In genomic region chr7:20241491-20242261, GRCh38 we compare ENCODE assay signal across 11 cellular contexts. TPM values are rescaled to one million over a fixed set of nuclear protein-coding genes. Genes with fewer than 3 reads are reported as not detected.
A peak's percentile ranks its signal among the peaks of the same experiment; 100 is the strongest.
DNase-seq lines count a peak whose midpoint lies in the region; ATAC-seq, FAIRE-seq and TF ChIP-seq lines count a peak whose summit lies in the region.
"Had no signal": no experiment of that assay in that cellular context is flagged by ENCODE, and none has a peak within 500 bp of the region (broad histone marks: within the 10 kb centered on the region; RNA-seq: fewer than 3 reads in every experiment).

No MANE protein-coding gene starts in this region.

- H3K27me3 Mint-ChIP-seq in natural killer cell treated with Interleukin-12 subunit alpha and Interleukin-12 subunit beta and Interleukin-15 and Interleukin-18, amount 100 ng/mL, for 72 hours: no peaks in the 10 kb centered on the region
- no peaks in the 10 kb centered on the region for H3K27me3 Mint-ChIP-seq in natural killer cell (ENCODE audit: low read depth in 2 of 2)
- peaks cover 0 to 8% (median 0%) of the 10 kb centered on the region in 5 donors for H3K27me3 Mint-ChIP-seq in naive thymus-derived CD8-positive, alpha-beta T cell
- H3K27me3 Mint-ChIP-seq: activated naive CD4-positive, alpha-beta T cell treated with anti-CD3 and anti-CD28 coated beads, Interleukin-2, amount 10 ng/mL, durations not matched to agents 7 days and 5 days had no signal

- ATAC-seq in natural killer cell treated with Interleukin-12 subunit alpha and Interleukin-12 subunit beta and Interleukin-15 and Interleukin-18, amount 100 ng/mL, for 72 hours: no peak
- ATAC-seq in natural killer cell: no peak
- ATAC-seq in GM12878: peak; percentile 36
- ATAC-seq in naive thymus-derived CD8-positive, alpha-beta T cell: no peak

- no peaks in the 10 kb centered on the region for H3K36me3 ChIP-seq in GM12878 (ENCODE audit: control insufficient read depth in 2 of 2, insufficient read depth in 2 of 2, low read length in 1 of 2)
- no peaks in the 10 kb centered on the region for H3K36me3 ChIP-seq in colonic mucosa

- POLR2A ChIA-PET in GM12878 (lab: Charles Lee): interaction anchor here (0.6 to 10.2 kb wide), 13 partner anchors 21 to 212 kb away, joined by 3 to 151 read pairs (median 4); partner anchors contain the start of gene MACC1
- POLR2A ChIA-PET in naive thymus-derived CD8-positive, alpha-beta T cell (lab: Charles Lee): no interaction called here

- in situ Hi-C loops in GM12878 (cut with MboI): loop anchor here (5.0 to 25.0 kb wide), 3 partner anchors 46 to 1696 kb away; partner anchors contain the start of gene CDCA7L

- H3K36me3 Mint-ChIP-seq in natural killer cell treated with Interleukin-12 subunit alpha and Interleukin-12 subunit beta and Interleukin-15 and Interleukin-18, amount 100 ng/mL, for 72 hours: peaks cover 3% of the 10 kb centered on the region
- H3K36me3 Mint-ChIP-seq in natural killer cell: no peaks in the 10 kb centered on the region
- H3K36me3 Mint-ChIP-seq in naive thymus-derived CD8-positive, alpha-beta T cell: no peaks in the 10 kb centered on the region
- H3K36me3 Mint-ChIP-seq: activated naive CD4-positive, alpha-beta T cell treated with anti-CD3 and anti-CD28 coated beads, Interleukin-2, amount 10 ng/mL, durations not matched to agents 7 days and 5 days had no signal

- intact Hi-C loops in natural killer cell (cut with micrococcal nuclease) (no loop called here), GM12878 (cut with micrococcal nuclease; ENCODE audit: unreplicated experiment) (loop anchor here (2.0 kb wide), 1 partner anchor 25 kb away; no protein-coding TSS in a partner anchor), colonic mucosa (cut with DNase I) (no loop called here)

- no peaks in the 10 kb centered on the region; the same call in 2 of the 3 replicates for H3K9me3 ChIP-seq in GM12878 (replicated peaks; ENCODE audit: control insufficient read depth, insufficient read depth, low read length)
- H3K9me3 ChIP-seq in colonic mucosa: no peaks in the 10 kb centered on the region

- SMC1A ChIA-PET in GM12878 (lab: Charles Lee; ENCODE audit: uncharacterized antibody, unreplicated experiment): interaction anchor here (0.8 to 16.4 kb wide), 25 partner anchors 8 to 258 kb away, joined by 3 to 474 read pairs (median 6); partner anchors contain the start of genes ITGB8 and MACC1

- no TSS peak for BruUV-seq in GM12878 (replicated peaks; lab: Mats Ljungman, UMichigan)

- H3K9ac ChIP-seq in GM12878 (ENCODE audit: control insufficient read depth, insufficient read depth, low read length) (no peak overlapping the region), colonic mucosa (ENCODE audit: low read depth in 2 of 2, low read length in 2 of 2) (no peak overlapping the region)

- TF ChIP-seq CTCF in natural killer cell (IDR thresholded peaks at IDR 0.05) (no peak), GM12878 (IDR thresholded peaks at IDR 0.05 in 2 of 3, conservative IDR thresholded peaks at IDR 0.05 in 1 of 3; ENCODE audit: control insufficient read depth in 2 of 3, extremely low read depth in 1 of 3, insufficient read depth in 1 of 3, low read depth in 3 of 3, low read length in 3 of 3) (no peak), colonic mucosa (IDR thresholded peaks at IDR 0.05) (no peak)

- H3K27ac ChIP-seq in GM12878 (ENCODE audit: control insufficient read depth, insufficient read depth) (peak overlapping the region; percentile 76), colonic mucosa (no peak overlapping the region)
- H3K27ac ChIP-seq: C4-2B had no signal

- no peak overlapping the region for H3K4me3 ChIP-seq in GM12878
- H3K4me3 ChIP-seq in colonic mucosa: no peak overlapping the region

- H3K4me1 ChIP-seq in GM12878 (ENCODE audit: control insufficient read depth, insufficient read depth, low read length): peaks cover 49% of the 10 kb centered on the region
- no peaks in the 10 kb centered on the region for H3K4me1 ChIP-seq in colonic mucosa

- TF ChIP-seq RAD21 in GM12878 (IDR thresholded peaks at IDR 0.05; ENCODE audit: insufficient read depth, low read depth, low read length): no peak

- CTCF ChIA-PET in GM12878 (lab: Yijun Ruan, JAX): interaction anchor here (0.7 to 12.5 kb wide), 14 partner anchors 9 to 69 kb away, joined by 3 to 159 read pairs (median 5); partner anchors contain the start of gene MACC1

- no peaks in the 10 kb centered on the region for H3K27me3 ChIP-seq in GM12878 (replicated peaks in 1 of 2; ENCODE audit: control insufficient read depth in 2 of 2, insufficient read depth in 2 of 2, low read length in 1 of 2)
- H3K27me3 ChIP-seq in colonic mucosa: no peaks in the 10 kb centered on the region

- H4K20me1 ChIP-seq in GM12878 (ENCODE audit: control insufficient read depth, insufficient read depth): no peaks in the 10 kb centered on the region

- H3K9me3 Mint-ChIP-seq in natural killer cell treated with Interleukin-12 subunit alpha and Interleukin-12 subunit beta and Interleukin-15 and Interleukin-18, amount 100 ng/mL, for 72 hours: peaks cover 6% of the 10 kb centered on the region
- peaks cover 3 to 6% of the 10 kb centered on the region in 2 donors for H3K9me3 Mint-ChIP-seq in natural killer cell
- H3K9me3 Mint-ChIP-seq in naive thymus-derived CD8-positive, alpha-beta T cell: no peaks in the 10 kb centered on the region
- H3K9me3 Mint-ChIP-seq: activated naive CD4-positive, alpha-beta T cell treated with anti-CD3 and anti-CD28 coated beads, Interleukin-2, amount 10 ng/mL, durations not matched to agents 7 days and 5 days; neural crest cell had no signal

- TF ChIP-seq POLR2A in GM12878 (IDR thresholded peaks at IDR 0.05; ENCODE audit: low read depth, low read length): no peak

- H3K4me2 ChIP-seq in GM12878 (ENCODE audit: control insufficient read depth, insufficient read depth): peak overlapping the region; percentile 46

- RAD21 ChIA-PET in GM12878 (lab: Charles Lee; ENCODE audit: unreplicated experiment): interaction anchor here (0.6 to 11.5 kb wide), 21 partner anchors 9 to 532 kb away, joined by 3 to 230 read pairs (median 6); partner anchors contain the start of genes ITGB8, MACC1 and POLR1F

- H3K79me2 ChIP-seq in GM12878 (ENCODE audit: control insufficient read depth, insufficient read depth, low read length): no peaks in the 10 kb centered on the region

- H2AFZ ChIP-seq in GM12878 (ENCODE audit: control insufficient read depth, low read depth, low read length): peak overlapping the region; percentile 52

- peak; percentile 67 to 75; a peak in 3 of 4 replicates for TF ChIP-seq EP300 in GM12878 (IDR thresholded peaks at IDR 0.05; ENCODE audit: borderline replicate concordance in 1 of 2, control insufficient read depth in 1 of 2, low read depth in 2 of 2, low read length in 2 of 2)

- H3K4me1 Mint-ChIP-seq in natural killer cell treated with Interleukin-12 subunit alpha and Interleukin-12 subunit beta and Interleukin-15 and Interleukin-18, amount 100 ng/mL, for 72 hours (ENCODE audit: low read depth in 2 of 2): peaks cover 12 to 27% of the 10 kb centered on the region in 2 donors
- H3K4me1 Mint-ChIP-seq in natural killer cell: no peaks in the 10 kb centered on the region
- peaks cover 0 to 16% (median 0%) of the 10 kb centered on the region in 4 donors for H3K4me1 Mint-ChIP-seq in naive thymus-derived CD8-positive, alpha-beta T cell

- FAIRE-seq in GM12878 (lab: Jason Lieb, UNC): peak; percentile 23

- H3K4me3 Mint-ChIP-seq in natural killer cell treated with Interleukin-12 subunit alpha and Interleukin-12 subunit beta and Interleukin-15 and Interleukin-18, amount 100 ng/mL, for 72 hours: peak overlapping the region; percentile 3
- H3K4me3 Mint-ChIP-seq in natural killer cell: no peak overlapping the region
- H3K4me3 Mint-ChIP-seq in naive thymus-derived CD8-positive, alpha-beta T cell: no peak overlapping the region
- H3K4me3 Mint-ChIP-seq: activated naive CD4-positive, alpha-beta T cell treated with anti-CD3 and anti-CD28 coated beads, Interleukin-2, amount 10 ng/mL, durations not matched to agents 7 days and 5 days; neural crest cell had no signal

- WGBS in GM12878 (ENCODE audit: insufficient coverage, insufficient replicate concordance, low lambda C conversion rate, missing lambda C conversion rate): 18% methylated on average over 5 of the region's 5 CpGs

- H3K27ac Mint-ChIP-seq in natural killer cell treated with Interleukin-12 subunit alpha and Interleukin-12 subunit beta and Interleukin-15 and Interleukin-18, amount 100 ng/mL, for 72 hours: no peak overlapping the region
- no peak overlapping the region for H3K27ac Mint-ChIP-seq in natural killer cell
- H3K27ac Mint-ChIP-seq in naive thymus-derived CD8-positive, alpha-beta T cell: no peak overlapping the region
- H3K27ac Mint-ChIP-seq: activated naive CD4-positive, alpha-beta T cell treated with anti-CD3 and anti-CD28 coated beads, Interleukin-2, amount 10 ng/mL, durations not matched to agents 7 days and 5 days had no signal

- DNase-seq in natural killer cell treated with Interleukin-12 subunit alpha and Interleukin-12 subunit beta and Interleukin-15 and Interleukin-18, amount 100 ng/mL, for 72 hours (ENCODE audit: low spot score): no peak
- DNase-seq in natural killer cell: no peak
- peak; percentile 97 for DNase-seq in HS-5 (ENCODE audit: low read depth)
- DNase-seq in GM12878 (ENCODE audit: low read depth, low spot score): peak; percentile 68
- DNase-seq in naive thymus-derived CD8-positive, alpha-beta T cell: no peak
- DNase-seq in SHP77 (lab: John Stamatoyannopoulos, UW): no peak
- DNase-seq in colonic mucosa: no peak
- no peak for DNase-seq in CD1c-positive myeloid dendritic cell (ENCODE audit: extremely low spot score)
- DNase-seq: activated naive CD4-positive, alpha-beta T cell treated with anti-CD3 and anti-CD28 coated beads, Interleukin-2, amount 10 ng/mL, durations not matched to agents 7 days and 5 days had no signal

RNA-seq across cellular contexts. Expression of gene MACC1, which starts 24.5 kb away (rescaled TPM):
- total RNA-seq in natural killer cell treated with Interleukin-12 subunit alpha and Interleukin-12 subunit beta and Interleukin-15 and Interleukin-18, amount 100 ng/mL, for 72 hours: 1 to 10 TPM; 2.6 to 5.5 TPM
- total RNA-seq in natural killer cell (under 1 TPM; 0.09 to 0.45 (median 0.26) TPM), GM12878 (2014; rRNA removed) (23.7 and 31.0 TPM in 2 replicates), GM12878 (2014; rRNA removed; fragmentation: Illumina TruSeq; extraction: Trizol) (47.7 and 47.8 TPM in 2 replicates), GM12878 (2021) (26.6 and 27.6 TPM in 2 replicates), colonic mucosa (10 to 100 TPM in 1 of 2 donors, 1 to 10 TPM in 1; 9.5 to 12.8 TPM)
- 593 and 645 TPM in 2 replicates for total RNA-seq in GM12878 (2013; cell fraction: nucleolus; rRNA removed)
- 2.0 TPM for polyA plus RNA-seq in GM12878 (2011; ENCODE audit: low read depth)
- polyA plus RNA-seq in GM12878 (2011; rRNA removed) (61.1 and 99.6 TPM in 2 replicates), GM12878 (2014; fragmentation: Illumina TruSeq; extraction: Trizol) (14.4 and 16.0 TPM in 2 replicates), GM12878 (2014; fragmentation: Nextera tagmentation; extraction: Ambion mirVana) (10 to 100 TPM in 1 of 2 experiments, 1 to 10 TPM in 1; 6.0 to 10.9 TPM), GM12878 (2014; rRNA removed) (6.5 and 8.0 TPM in 2 replicates), GM12878 (2016; fragmentation: Nextera tagmentation; extraction: Ambion mirVana) (10 to 100 TPM in 1 of 2 experiments, 1 to 10 TPM in 1; 9.0 to 11.0 TPM)
- polyA plus RNA-seq in GM12878 (2011; cell fraction: cytosol; rRNA removed): 20.5 and 20.6 TPM in 2 replicates
- polyA plus RNA-seq in GM12878 (2011; cell fraction: nucleus; rRNA removed): 47.9 and 49.9 TPM in 2 replicates
- 2.8 and 4.0 TPM in 2 replicates for polyA plus RNA-seq in GM12878 (2012)
- 172 and 187 TPM in 2 replicates for polyA minus RNA-seq in GM12878 (2011; rRNA and poly(A)+ RNA removed)
- 79.0 and 99.2 TPM in 2 replicates for polyA minus RNA-seq in GM12878 (2011; cell fraction: cytosol; rRNA and poly(A)+ RNA removed)
- 139 and 207 TPM in 2 replicates for polyA minus RNA-seq in GM12878 (2011; cell fraction: nucleus; rRNA and poly(A)+ RNA removed)
- under 1 TPM; 0.18 to 0.25 TPM for total RNA-seq in naive thymus-derived CD8-positive, alpha-beta T cell
- not detected for polyA plus RNA-seq in naive thymus-derived CD8-positive, alpha-beta T cell

Comparison
In these comparisons a context has a peak if more than half of its experiments do, and no peak if none do; other contexts are left out.
1. DNase-seq: peak in HS-5 (single experiment) and GM12878 (single experiment); none in natural killer cell treated with Interleukin-12 subunit alpha and Interleukin-12 subunit beta and Interleukin-15 and Interleukin-18, amount 100 ng/mL, for 72 hours (single experiment), natural killer cell (single experiment), naive thymus-derived CD8-positive, alpha-beta T cell (0 of 10), SHP77 (0 of 2), colonic mucosa (single experiment) and CD1c-positive myeloid dendritic cell (single experiment).